11 cellular contexts compared by ENCODE assay signal in genomic region chr18:9722691-9723090, GRCh38. TPM values are rescaled to one million over a fixed set of nuclear protein-coding genes. Genes with fewer than 3 reads are reported as not detected.
DNase-seq lines count a peak whose midpoint lies in the region; ATAC-seq and TF ChIP-seq lines count a peak whose summit lies in the region.
"Had no signal": no experiment of that assay in that cellular context is flagged by ENCODE, and none has a peak within 500 bp of the region (broad histone marks: within the 10 kb centered on the region; RNA-seq: fewer than 3 reads in every experiment).

No MANE protein-coding gene starts in this region.

- peak overlapping the region; percentile 63 for H3K4ac ChIP-seq in trophoblast cell (ENCODE audit: low read depth, low read length)

- H3K18ac ChIP-seq in trophoblast cell (ENCODE audit: low read length), result no peak overlapping the region

- no peak overlapping the region for H4K8ac ChIP-seq in trophoblast cell (ENCODE audit: low read depth, low read length)

- H4K12ac ChIP-seq in trophoblast cell (ENCODE audit: low read depth, low read length), result no peak overlapping the region

- DNase-seq in NCI-H748 (lab: John Stamatoyannopoulos, UW; ENCODE audit: unreplicated experiment), result peak; percentile 43
- peak; percentile 75 to 83 for DNase-seq in trophoblast cell
- no peak for DNase-seq in GM03348 (ENCODE audit: low spot score)
- no peak for DNase-seq in foreskin melanocyte
- DNase-seq in DMS 273 treated with DMSO at 0.1 percent for 48 hours (lab: John Stamatoyannopoulos, UW), result no peak
- DNase-seq: NCI-H1105 had no signal

- peaks cover 8 to 10% of the 10 kb centered on the region in 2 experiments for H3K4me1 ChIP-seq in trophoblast cell (ENCODE audit: control insufficient read depth in 1 of 2, insufficient read depth in 2 of 2, low read length in 2 of 2)
- H3K4me1 ChIP-seq: neural progenitor cell had no signal

- no peak overlapping the region for H3K4me2 ChIP-seq in trophoblast cell (ENCODE audit: low read length)
- H3K4me2 ChIP-seq: neural progenitor cell had no signal

- no peak overlapping the region for H2AK5ac ChIP-seq in trophoblast cell (ENCODE audit: low read length)

- H3K4me3 ChIP-seq in GM12875 (ENCODE audit: low read depth, low read length) (no peak overlapping the region), trophoblast cell (ENCODE audit: low read depth, low read length) (no peak overlapping the region)
- H3K4me3 ChIP-seq: neural progenitor cell, SK-N-MC had no signal

- no peak overlapping the region for H2AFZ ChIP-seq in trophoblast cell (ENCODE audit: insufficient read depth, low read length, poor library complexity)
- H2AFZ ChIP-seq: neural progenitor cell had no signal

- no peak overlapping the region for H3K9ac ChIP-seq in trophoblast cell (ENCODE audit: low read length)
- H3K9ac ChIP-seq: neural progenitor cell had no signal

- no peaks in the 10 kb centered on the region for H3K79me1 ChIP-seq in trophoblast cell (ENCODE audit: low read length)

- no peak overlapping the region for H3K14ac ChIP-seq in trophoblast cell (ENCODE audit: low read length)

- no peaks in the 10 kb centered on the region for H3K27me3 ChIP-seq in trophoblast cell (ENCODE audit: insufficient read depth, low read length)
- H3K27me3 ChIP-seq: neural progenitor cell had no signal

- H3K27ac ChIP-seq in trophoblast cell (ENCODE audit: low read depth, low read length), result no peak overlapping the region
- H3K27ac ChIP-seq: neural progenitor cell, SK-N-MC had no signal

- H2BK120ac ChIP-seq in trophoblast cell (ENCODE audit: insufficient read depth, low read length, poor library complexity), result no peak overlapping the region

- ATAC-seq in esophagus mucosa, result peak; percentile 80
- ATAC-seq in HG02852 (IDR thresholded peaks at IDR 0.05; ENCODE audit: unreplicated experiment), result no peak

- peak; percentile 27; the same call in 1 of the 2 replicates for TF ChIP-seq CTCF in GM12875 (IDR thresholded peaks at IDR 0.05; ENCODE audit: borderline replicate concordance, insufficient read depth, low read depth, low read length)

- peaks cover 24 to 49% of the 10 kb centered on the region in 2 experiments for H3K36me3 ChIP-seq in trophoblast cell (ENCODE audit: control insufficient read depth in 1 of 2, insufficient read depth in 2 of 2, low read length in 2 of 2)
- H3K36me3 ChIP-seq: neural progenitor cell had no signal

- H2BK5ac ChIP-seq in trophoblast cell (ENCODE audit: low read depth, low read length, poor library complexity), result no peak overlapping the region

- no peaks in the 10 kb centered on the region for H3K9me3 ChIP-seq in trophoblast cell (ENCODE audit: insufficient read depth, low read depth, low read length)

- WGBS in trophoblast cell (ENCODE audit: extremely low coverage, insufficient coverage, insufficient read length), result no CpG with 5 or more reads among the region's 3 CpGs

- no peak overlapping the region for H3K23ac ChIP-seq in trophoblast cell (ENCODE audit: low read length)

- no peak overlapping the region for H2BK12ac ChIP-seq in trophoblast cell (ENCODE audit: low read length)

- peaks cover 28% of the 10 kb centered on the region for H3K79me2 ChIP-seq in trophoblast cell (ENCODE audit: control insufficient read depth, insufficient read depth, low read length, poor library complexity)

- no peak overlapping the region for H4K91ac ChIP-seq in trophoblast cell (ENCODE audit: low read depth, low read length)

RNA-seq across cellular contexts. Expression of gene RAB31, which starts 14.6 kb away (rescaled TPM):
- 50.0 TPM for total RNA-seq in esophagus mucosa
- polyA plus RNA-seq in trophoblast cell (2013), result 287 and 288 TPM in 2 replicates

Comparison
In these comparisons a context has a peak if more than half of its experiments do, and no peak if none do; other contexts are left out.
1. DNase-seq: peak in NCI-H748 (single experiment) and trophoblast cell (2 of 2); none in GM03348 (single experiment), foreskin melanocyte (single experiment) and DMS 273 treated with DMSO at 0.1 percent for 48 hours (single experiment).